Comparison of ENCODE assay signal across 1 cellular context in genomic region chr20:53331151-53331973, GRCh38.
TF ChIP-seq lines count a peak whose summit lies in the region.

No MANE protein-coding gene starts in this region.

TF ChIP-seq in HepG2, 621 proteins besides CTCF, POLR2A, EP300 and RAD21:
- no peak for TF ChIP-seq ZNF792 (CRISPR knock-in tag; IDR thresholded peaks at IDR 0.05)
- no peak for TF ChIP-seq STAT6 (CRISPR knock-in tag; IDR thresholded peaks at IDR 0.05; ENCODE audit: borderline replicate concordance)
- no peak for TF ChIP-seq ZMAT5 (CRISPR knock-in tag; IDR thresholded peaks at IDR 0.05; ENCODE audit: borderline replicate concordance, low read depth)
- peak; percentile 62; the same call in 1 of the 2 replicates for TF ChIP-seq FOSL2 (CRISPR knock-in tag; IDR thresholded peaks at IDR 0.05)
